ENCODE assay signal across 18 cellular contexts in genomic region chr1:231643333-231644237, GRCh38. TPM values are rescaled to one million over a fixed set of nuclear protein-coding genes. Genes with fewer than 3 reads are reported as not detected.
DNase-seq lines count a peak whose midpoint lies in the region; ATAC-seq and TF ChIP-seq lines count a peak whose summit lies in the region.
"Had no signal": no experiment of that assay in that cellular context is flagged by ENCODE, and none has a peak within 500 bp of the region (broad histone marks: within the 10 kb centered on the region; RNA-seq: fewer than 3 reads in every experiment).

No MANE protein-coding gene starts in this region.

- no peaks in the 10 kb centered on the region for H3K36me3 ChIP-seq in heart left ventricle

- TF ChIP-seq CTCF in heart left ventricle (IDR thresholded peaks at IDR 0.05) = no peak

- 54 to 67% (median 58%) methylated on average over 11 of the region's 11 CpGs for WGBS in heart left ventricle, 4 donors

- intact Hi-C loops in heart left ventricle (cut with DNase I) = no loop called here
- intact Hi-C loops in sciatic nerve (cut with DNase I) = no loop called here

- peak overlapping the region in 4 of 12 donors; percentile 6 to 34 (median 24) for H3K27ac ChIP-seq in heart left ventricle
- H3K27ac ChIP-seq: foreskin keratinocyte had no signal

- no peak for TF ChIP-seq POLR2A in heart left ventricle (IDR thresholded peaks at IDR 0.05)

- DNase-seq in NCI-H146 (lab: John Stamatoyannopoulos, UW) = peak; percentile 91
- peak; percentile 55 for DNase-seq in NCI-H774 (lab: John Stamatoyannopoulos, UW)
- no peak for DNase-seq in heart left ventricle
- DNase-seq in sciatic nerve (ENCODE audit: low spot score) = no peak
- DNase-seq in DMS53 treated with DMSO at 0.1 percent for 48 hours (lab: John Stamatoyannopoulos, UW; ENCODE audit: unreplicated experiment) = no peak
- no peak for DNase-seq in NCI-H524 treated with DMSO at 0.1 percent for 48 hours (lab: John Stamatoyannopoulos, UW)
- DNase-seq: activated CD4-positive, alpha-beta T cell treated with anti-CD3 and anti-CD28 coated beads for 1 hour; activated CD8-positive, alpha-beta T cell treated with anti-CD3 and anti-CD28 coated beads, Interleukin-2, amount 10 ng/mL, durations not matched to agents 7 days and 5 days; activated T-cell treated with anti-CD3 and anti-CD28 coated beads, Interleukin-2, amount 50 U/mL, for 1 hour; central memory CD4-positive, alpha-beta T cell; effector CD4-positive, alpha-beta T cell; foreskin keratinocyte; GOT3; NCI-H1105 treated with DMSO at 0.1 percent for 48 hours; stimulated activated CD4-positive, alpha-beta T cell treated with anti-CD3 and anti-CD28 coated beads, Interleukin-4, amount 100 ng/mL, for 4 hours had no signal

- H3K9me3 ChIP-seq in heart left ventricle = peaks cover 0 to 10% (median 0%) of the 10 kb centered on the region in 12 donors

- no peak overlapping the region for H3K4me3 ChIP-seq in heart left ventricle
- H3K4me3 ChIP-seq: lung had no signal

- no peaks in the 10 kb centered on the region for H3K27me3 ChIP-seq in heart left ventricle
- H3K27me3 ChIP-seq: foreskin keratinocyte had no signal

- peaks cover 0 to 24% (median 16%) of the 10 kb centered on the region in 12 donors for H3K4me1 ChIP-seq in heart left ventricle
- H3K4me1 ChIP-seq: foreskin keratinocyte had no signal

- ATAC-seq in heart left ventricle (peak; percentile 48 to 74 (median 65)), sciatic nerve (peak; percentile 89), HG02973 (IDR thresholded peaks at IDR 0.05; ENCODE audit: unreplicated experiment) (no peak), GM21423 (IDR thresholded peaks at IDR 0.05; ENCODE audit: unreplicated experiment) (no peak)
- ATAC-seq: activated CD8-positive, alpha-beta T cell treated with anti-CD3 and anti-CD28 coated beads, Interleukin-2, amount 10 ng/mL, durations not matched to agents 7 days and 5 days; foreskin keratinocyte had no signal

RNA-seq across cellular contexts. Expression of gene DISC1, which starts 17.0 kb away (rescaled TPM):
- total RNA-seq in heart left ventricle (10 to 100 TPM in 1 of 9 donors, 1 to 10 TPM in 8; 2.3 to 12.8 (median 4.6) TPM), sciatic nerve (34.5 TPM)
- polyA plus RNA-seq in heart left ventricle = 1 to 10 TPM in 1 of 2 donors, under 1 TPM in 1; 0.76 to 1.4 TPM

Comparison
In these comparisons a context has a peak if more than half of its experiments do, and no peak if none do; other contexts are left out.
1. DNase-seq: peak in NCI-H146 (single experiment) and NCI-H774 (single experiment); none in heart left ventricle (0 of 5), sciatic nerve (single experiment), DMS53 treated with DMSO at 0.1 percent for 48 hours (single experiment) and NCI-H524 treated with DMSO at 0.1 percent for 48 hours (single experiment).
2. ATAC-seq: peak in heart left ventricle (4 of 4) and sciatic nerve (single experiment); none in HG02973 (single experiment) and GM21423 (single experiment).